In genomic region chr19:38310986-38311385, GRCh38 we compare ENCODE assay signal across 34 cellular contexts. TPM values are rescaled to one million over a fixed set of nuclear protein-coding genes. Genes with fewer than 3 reads are reported as not detected.
"Had no signal": no experiment of that assay in that cellular context is flagged by ENCODE, and none has a peak within 500 bp of the region (broad histone marks: within the 10 kb centered on the region; RNA-seq: fewer than 3 reads in every experiment).

No MANE protein-coding gene starts in this region.

- H3K27ac ChIP-seq: SJSA1, VCaP had no signal

- H3K4me2 ChIP-seq: SK-N-SH had no signal

- FAIRE-seq: bronchial epithelial cell had no signal

- H3K4me3 ChIP-seq: SJSA1 had no signal

- H3K27me3 ChIP-seq: SJSA1 had no signal

- ATAC-seq: activated CD8-positive, alpha-beta memory T cell treated with anti-CD3 and anti-CD28 coated beads, Interleukin-2, amount 10 ng/mL, durations not matched to agents 7 days and 5 days; activated naive CD8-positive, alpha-beta T cell treated with anti-CD3 and anti-CD28 coated beads, Interleukin-2, amount 50 U/mL, for 24 hours; Panc1 had no signal

- H3K9me3 Mint-ChIP-seq: activated CD4-positive, alpha-beta T cell treated with anti-CD3 and anti-CD28 coated beads, Interleukin-2, amount 10 ng/mL, durations not matched to agents 7 days and 5 days; activated naive CD4-positive, alpha-beta T cell treated with anti-CD3 and anti-CD28 coated beads, Interleukin-2, amount 10 ng/mL, durations not matched to agents 7 days and 5 days; brain; T-helper 1 cell treated with Interleukin-12 subunit alpha and Interleukin-12 subunit beta and Interleukin-4 antibody, amounts not matched to agents 30 μg/mL and 1 μg/mL, for 36 hours had no signal

- H3K4me3 Mint-ChIP-seq: activated CD4-positive, alpha-beta T cell treated with anti-CD3 and anti-CD28 coated beads, Interleukin-2, amount 10 ng/mL, durations not matched to agents 7 days and 5 days; activated CD8-positive, alpha-beta memory T cell treated with anti-CD3 and anti-CD28 coated beads, Interleukin-2, amount 10 ng/mL, durations not matched to agents 7 days and 5 days; activated naive CD4-positive, alpha-beta T cell treated with anti-CD3 and anti-CD28 coated beads, Interleukin-2, amount 10 ng/mL, durations not matched to agents 7 days and 5 days; activated naive CD8-positive, alpha-beta T cell; activated naive CD8-positive, alpha-beta T cell treated with anti-CD3 and anti-CD28 coated beads, Interleukin-2, amount 50 U/mL, for 24 hours; brain; T-helper 1 cell treated with Interleukin-12 subunit alpha and Interleukin-12 subunit beta and Interleukin-4 antibody, amounts not matched to agents 30 μg/mL and 1 μg/mL, for 36 hours had no signal

- H3K9me2 ChIP-seq: SK-N-SH had no signal

- H3K9me3 ChIP-seq: SJSA1, SK-N-SH had no signal

- H3K27ac Mint-ChIP-seq: activated CD4-positive, alpha-beta T cell treated with anti-CD3 and anti-CD28 coated beads, Interleukin-2, amount 10 ng/mL, durations not matched to agents 7 days and 5 days; activated CD8-positive, alpha-beta memory T cell treated with anti-CD3 and anti-CD28 coated beads, Interleukin-2, amount 10 ng/mL, durations not matched to agents 7 days and 5 days; activated naive CD4-positive, alpha-beta T cell treated with anti-CD3 and anti-CD28 coated beads, Interleukin-2, amount 10 ng/mL, durations not matched to agents 7 days and 5 days; activated naive CD8-positive, alpha-beta T cell; activated naive CD8-positive, alpha-beta T cell treated with anti-CD3 and anti-CD28 coated beads, Interleukin-2, amount 50 U/mL, for 24 hours; brain; T-helper 1 cell treated with Interleukin-12 subunit alpha and Interleukin-12 subunit beta and Interleukin-4 antibody, amounts not matched to agents 30 μg/mL and 1 μg/mL, for 36 hours had no signal

- DNase-seq: activated CD4-positive, alpha-beta T cell treated with anti-CD3 and anti-CD28 coated beads for 1 hour; activated CD4-positive, alpha-beta T cell treated with anti-CD3 and anti-CD28 coated beads, Interleukin-2, amount 10 ng/mL, durations not matched to agents 7 days and 5 days; activated CD4-positive, alpha-beta T cell treated with anti-CD3 and anti-CD28 coated beads, Interleukin-2, amount 50 U/mL, for 48 hours; activated CD4-positive, CD25-positive, alpha-beta regulatory T cell; activated CD8-positive, alpha-beta memory T cell treated with anti-CD3 and anti-CD28 coated beads for 24 hours; activated CD8-positive, alpha-beta memory T cell treated with anti-CD3 and anti-CD28 coated beads, Interleukin-2, amount 10 ng/mL, durations not matched to agents 7 days and 5 days; activated CD8-positive, alpha-beta memory T cell treated with anti-CD3 and anti-CD28 coated beads, Interleukin-2, amount 50 U/mL, for 48 hours; activated effector memory CD4-positive, alpha-beta T cell treated with Interleukin-2 at 50 U/mL for 16 hours; activated naive CD4-positive, alpha-beta T cell treated with anti-CD3 and anti-CD28 coated beads, Interleukin-2, amount 10 ng/mL, durations not matched to agents 7 days and 5 days; activated naive CD8-positive, alpha-beta T cell treated with anti-CD3 and anti-CD28 coated beads, Interleukin-2, amount 50 U/mL, for 24 hours; activated T-cell treated with anti-CD3 and anti-CD28 coated beads, Interleukin-2, amount 50 U/mL, for 48 hours; anterior cingulate cortex; caudate nucleus; cerebellar nuclear complex; Kasumi-1; MM.1S; MV-4-11; NCI-H1092; NCI-H1436 treated with DMSO at 0.1 percent for 48 hours; NCI-H1694 treated with DMSO at 0.1 percent for 48 hours; NCI-H2029; NCI-H345; NCI-H524 treated with DMSO at 0.1 percent for 48 hours; SHP77 treated with DMSO at 0.1 percent for 48 hours; SK-N-SH; T-helper 9 cell had no signal

- H3K9ac ChIP-seq: SK-N-SH had no signal

- H3K27me3 Mint-ChIP-seq: activated CD4-positive, alpha-beta T cell treated with anti-CD3 and anti-CD28 coated beads, Interleukin-2, amount 10 ng/mL, durations not matched to agents 7 days and 5 days; activated CD8-positive, alpha-beta memory T cell treated with anti-CD3 and anti-CD28 coated beads, Interleukin-2, amount 10 ng/mL, durations not matched to agents 7 days and 5 days; activated naive CD4-positive, alpha-beta T cell treated with anti-CD3 and anti-CD28 coated beads, Interleukin-2, amount 10 ng/mL, durations not matched to agents 7 days and 5 days; activated naive CD8-positive, alpha-beta T cell; activated naive CD8-positive, alpha-beta T cell treated with anti-CD3 and anti-CD28 coated beads, Interleukin-2, amount 50 U/mL, for 24 hours had no signal

RNA-seq across cellular contexts. Expression of gene C19orf33, which starts 6.9 kb away (rescaled TPM):
- total RNA-seq: activated CD4-positive, alpha-beta T cell treated with anti-CD3 and anti-CD28 coated beads, Interleukin-2, amount 10 ng/mL, durations not matched to agents 7 days and 5 days; activated CD8-positive, alpha-beta memory T cell treated with anti-CD3 and anti-CD28 coated beads, Interleukin-2, amount 10 ng/mL, durations not matched to agents 7 days and 5 days; RPMI7951; SJSA1 had no signal
- polyA plus RNA-seq: SK-N-SH had no signal

RNA-seq across cellular contexts. Expression of gene CATSPERG, which starts 24.6 kb away (rescaled TPM):
- total RNA-seq: RPMI7951 had no signal

RNA-seq across cellular contexts. Expression of gene SPINT2, which starts 46.6 kb away (rescaled TPM):
- total RNA-seq: SJSA1 had no signal
